Comparison of ENCODE assay signal across 10 cellular contexts in the genomic region with DNA sequence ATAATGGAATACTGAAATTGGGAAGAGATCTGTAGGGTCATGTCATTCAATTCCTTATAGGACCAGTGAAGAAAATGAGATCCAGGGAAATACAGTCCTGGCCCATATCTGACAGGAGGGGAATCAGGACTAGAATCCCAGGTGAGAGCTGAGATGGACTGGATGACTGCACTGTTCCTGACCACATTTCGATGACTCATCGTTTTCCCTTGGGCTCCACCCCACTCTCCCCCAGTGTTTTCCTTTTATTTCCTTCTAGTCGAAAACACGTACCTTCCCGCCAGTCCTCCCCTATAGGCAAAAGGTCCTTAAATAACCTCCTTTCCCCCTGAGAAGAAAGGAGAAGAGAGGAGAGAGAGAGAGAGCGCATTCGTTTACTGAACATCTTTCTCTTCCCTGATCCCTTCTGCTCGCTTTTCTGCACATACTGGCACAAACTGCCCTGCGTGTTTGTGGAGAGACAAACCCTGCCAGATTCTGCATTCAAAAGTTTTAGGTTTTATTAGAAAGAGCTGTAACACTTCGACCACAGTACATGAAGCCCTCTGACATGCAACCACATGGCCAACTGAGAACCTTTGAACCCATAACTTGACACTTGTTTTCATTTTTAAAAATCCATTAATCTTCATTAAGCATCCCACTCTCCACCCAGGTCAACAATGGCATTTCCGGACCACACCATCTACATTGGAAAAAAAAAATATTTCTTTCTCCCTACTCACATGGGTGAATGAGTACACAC.
DNase-seq lines count a peak whose midpoint lies in the region; ATAC-seq, FAIRE-seq and TF ChIP-seq lines count a peak whose summit lies in the region.
"Had no signal": no experiment of that assay in that cellular context is flagged by ENCODE, and none has a peak within 500 bp of the region (broad histone marks: within the 10 kb centered on the region; RNA-seq: fewer than 3 reads in every experiment).

No MANE protein-coding gene starts in this region.

- H3K4me2 ChIP-seq in HepG2 (ENCODE audit: low read depth, low read length) = no peak overlapping the region

- 21% methylated on average over 11 of the region's 11 CpGs for WGBS in HepG2 (ENCODE audit: low lambda C conversion rate)

- intact Hi-C loops in Calu3 (cut with micrococcal nuclease; ENCODE audit: unreplicated experiment) = no loop called here
- intact Hi-C loops in HepG2 (cut with micrococcal nuclease; ENCODE audit: unreplicated experiment) = loop anchor here (1.0 kb wide), 1 partner anchor 975 kb away; no protein-coding TSS in a partner anchor

- POLR2A ChIA-PET in HepG2 (lab: Yijun Ruan, JAX) = no interaction called here

- H3K9me3 ChIP-seq in HepG2 (ENCODE audit: low read length) = no peaks in the 10 kb centered on the region

- no peaks in the 10 kb centered on the region for H3K9me3 Mint-ChIP-seq in Calu3 (ENCODE audit: low read depth, unreplicated experiment)

- no peak for ATAC-seq in HepG2

- in situ Hi-C loops in HepG2 (cut with HindIII; ENCODE audit: extremely low pct_ligation_motif_present, low pct_unique_long_range_greater_than_20kb) = loop anchor here (5.0 kb wide), 1 partner anchor 977 kb away; no protein-coding TSS in a partner anchor

- H2AFZ ChIP-seq in HepG2 (ENCODE audit: low read length) = no peak overlapping the region

- no peaks in the 10 kb centered on the region for H3K4me1 ChIP-seq in HepG2 (ENCODE audit: insufficient read depth, low read length)

- no peaks in the 10 kb centered on the region for H4K20me1 ChIP-seq in HepG2 (ENCODE audit: insufficient read depth, low read length)

- H3K4me1 Mint-ChIP-seq in Calu3 (ENCODE audit: low read depth, unreplicated experiment) = peaks cover 29% of the 10 kb centered on the region
- H3K4me1 Mint-ChIP-seq: CD4-positive, CD25-positive, alpha-beta regulatory T cell had no signal

- peak; percentile 6 for DNase-seq in Calu3
- DNase-seq in LHCN-M2 (ENCODE audit: low read depth) = peak; percentile 25
- DNase-seq in dedifferentiated amniotic fluid mesenchymal stem cell (ENCODE audit: extremely low spot score) = peak; percentile 30
- DNase-seq in HepG2 (ENCODE audit: low spot score) = no peak
- no peak for DNase-seq in SW 1271 (lab: John Stamatoyannopoulos, UW)
- no peak for DNase-seq in SIG-M5 (lab: John Stamatoyannopoulos, UW)
- DNase-seq in NCI-H1105 (lab: John Stamatoyannopoulos, UW) = no peak
- DNase-seq in COLO668 (lab: John Stamatoyannopoulos, UW; ENCODE audit: unreplicated experiment) = no peak
- DNase-seq: activated CD8-positive, alpha-beta memory T cell treated with anti-CD3 and anti-CD28 coated beads, Interleukin-2, amount 50 U/mL, for 48 hours; CD4-positive, CD25-positive, alpha-beta regulatory T cell had no signal

- CTCF ChIA-PET in Calu3 (lab: Charles Lee) (interaction anchor here (0.7 to 1.0 kb wide), 2 partner anchors 257 to 975 kb away, joined by 3 to 4 read pairs; no protein-coding TSS in a partner anchor), HepG2 (lab: Yijun Ruan, JAX; ENCODE audit: low intra/inter-chr PET ratio, low total read pairs) (interaction anchor here (0.9 kb wide), 1 partner anchor 975 kb away, joined by 6 read pairs; no protein-coding TSS in a partner anchor)

- no peaks in the 10 kb centered on the region for H3K36me3 Mint-ChIP-seq in Calu3 (ENCODE audit: insufficient read depth, unreplicated experiment)
- H3K36me3 Mint-ChIP-seq: CD4-positive, CD25-positive, alpha-beta regulatory T cell had no signal

- no peaks in the 10 kb centered on the region for H3K27me3 Mint-ChIP-seq in Calu3 (ENCODE audit: unreplicated experiment)
- H3K27me3 Mint-ChIP-seq: CD4-positive, CD25-positive, alpha-beta regulatory T cell had no signal

- H3K27ac ChIP-seq in HepG2 (ENCODE audit: extremely low read length, insufficient read depth, low read length) = no peak overlapping the region

- TF ChIP-seq CTCF in Calu3 (IDR thresholded peaks at IDR 0.05; ENCODE audit: unreplicated experiment) (no peak), HepG2 (CRISPR knock-in tag; IDR thresholded peaks at IDR 0.05) (no peak)

- no peak overlapping the region for H3K4me3 ChIP-seq in HepG2 (replicated peaks in 1 of 3; ENCODE audit: insufficient read depth in 1 of 3, low read depth in 2 of 3, low read length in 3 of 3)

- H3K4me3 Mint-ChIP-seq in Calu3 (ENCODE audit: low read depth, unreplicated experiment) = no peak overlapping the region
- H3K4me3 Mint-ChIP-seq: CD4-positive, CD25-positive, alpha-beta regulatory T cell had no signal

- H3K27me3 ChIP-seq in HepG2 (ENCODE audit: control insufficient read depth in 1 of 2, insufficient read depth in 2 of 2, low read length in 2 of 2) = no peaks in the 10 kb centered on the region

- H3K9ac ChIP-seq in HepG2 (ENCODE audit: insufficient read depth, low read depth, low read length) = no peak overlapping the region

- TF ChIP-seq RAD21 in HepG2 (CRISPR knock-in tag; IDR thresholded peaks at IDR 0.05) = no peak

- H3K79me2 ChIP-seq in HepG2 (ENCODE audit: insufficient read depth, low read length) = no peaks in the 10 kb centered on the region

- BruUV-seq in Calu3 (replicated peaks; lab: Mats Ljungman, UMichigan) (no TSS peak), HepG2 (replicated peaks; lab: Mats Ljungman, UMichigan) (no TSS peak)

- no peak for FAIRE-seq in HepG2 (lab: Jason Lieb, UNC)

- TF ChIP-seq POLR2A in HepG2 (IDR thresholded peaks at IDR 0.05; ENCODE audit: insufficient read depth in 1 of 2, low read depth in 2 of 2, low read length in 2 of 2) = no peak

- no peaks in the 10 kb centered on the region for H3K36me3 ChIP-seq in HepG2 (replicated peaks in 1 of 2; ENCODE audit: control insufficient read depth in 1 of 2, insufficient read depth in 2 of 2, low read length in 2 of 2)

- TF ChIP-seq EP300 in HepG2 (IDR thresholded peaks at IDR 0.05; ENCODE audit: low read depth in 2 of 2, low read length in 2 of 2) (no peak), HepG2 (CRISPR knock-in tag; IDR thresholded peaks at IDR 0.05; ENCODE audit: borderline replicate concordance) (no peak)

- peak overlapping the region; percentile 43 for H3K27ac Mint-ChIP-seq in Calu3 (ENCODE audit: unreplicated experiment)
- H3K27ac Mint-ChIP-seq: CD4-positive, CD25-positive, alpha-beta regulatory T cell had no signal

TF ChIP-seq in HepG2, 621 proteins besides CTCF, POLR2A, EP300 and RAD21 (continues in another document):
- no peak for TF ChIP-seq ZKSCAN8 (CRISPR knock-in tag; IDR thresholded peaks at IDR 0.05; ENCODE audit: borderline replicate concordance)
- TF ChIP-seq ZNF292 (CRISPR knock-in tag; IDR thresholded peaks at IDR 0.05; ENCODE audit: borderline replicate concordance, low read depth) = no peak
- TF ChIP-seq EHMT2 (IDR thresholded peaks at IDR 0.05; ENCODE audit: borderline replicate concordance, low read depth, low read length) = no peak
- TF ChIP-seq ZNF30 (CRISPR knock-in tag; IDR thresholded peaks at IDR 0.05) = no peak
- 0 out of 2 replicates have a peak, but pooled peaks have one; percentile 11 for TF ChIP-seq MNT (IDR thresholded peaks at IDR 0.05)
- TF ChIP-seq NFE2L2 (IDR thresholded peaks at IDR 0.05; ENCODE audit: low read length) = peak; percentile 40; the same call in 1 of the 2 replicates
- no peak for TF ChIP-seq ZNF143 (CRISPR knock-in tag; IDR thresholded peaks at IDR 0.05)
- peak; percentile 93 to 96 for TF ChIP-seq MAFK (conservative IDR thresholded peaks at IDR 0.05 in 1 of 2, IDR thresholded peaks at IDR 0.05 in 1 of 2; ENCODE audit: low read length in 2 of 2)
- no peak for TF ChIP-seq SMAD9 (CRISPR knock-in tag; IDR thresholded peaks at IDR 0.05)
- TF ChIP-seq MAFF (IDR thresholded peaks at IDR 0.05; ENCODE audit: low read depth, low read length) = peak; percentile 94
- TF ChIP-seq ZNF180 (CRISPR knock-in tag; IDR thresholded peaks at IDR 0.05; ENCODE audit: borderline replicate concordance, low read depth) = no peak
- no peak for TF ChIP-seq ATRX (CRISPR knock-in tag; IDR thresholded peaks at IDR 0.05; ENCODE audit: borderline replicate concordance)
- no peak for TF ChIP-seq ZNF263 (CRISPR knock-in tag; IDR thresholded peaks at IDR 0.05)
- TF ChIP-seq ARNTL (CRISPR knock-in tag; IDR thresholded peaks at IDR 0.05) = no peak
- TF ChIP-seq ZC3H13 (CRISPR knock-in tag; IDR thresholded peaks at IDR 0.05) = no peak

Comparison
In these comparisons a context has a peak if more than half of its experiments do, and no peak if none do; other contexts are left out.
1. DNase-seq: peak in Calu3 (single experiment), LHCN-M2 (single experiment) and dedifferentiated amniotic fluid mesenchymal stem cell (single experiment); none in HepG2 (single experiment), SW 1271 (0 of 2), SIG-M5 (single experiment), NCI-H1105 (single experiment) and COLO668 (single experiment).